2 cellular contexts compared by ENCODE assay signal in the genomic region with DNA sequence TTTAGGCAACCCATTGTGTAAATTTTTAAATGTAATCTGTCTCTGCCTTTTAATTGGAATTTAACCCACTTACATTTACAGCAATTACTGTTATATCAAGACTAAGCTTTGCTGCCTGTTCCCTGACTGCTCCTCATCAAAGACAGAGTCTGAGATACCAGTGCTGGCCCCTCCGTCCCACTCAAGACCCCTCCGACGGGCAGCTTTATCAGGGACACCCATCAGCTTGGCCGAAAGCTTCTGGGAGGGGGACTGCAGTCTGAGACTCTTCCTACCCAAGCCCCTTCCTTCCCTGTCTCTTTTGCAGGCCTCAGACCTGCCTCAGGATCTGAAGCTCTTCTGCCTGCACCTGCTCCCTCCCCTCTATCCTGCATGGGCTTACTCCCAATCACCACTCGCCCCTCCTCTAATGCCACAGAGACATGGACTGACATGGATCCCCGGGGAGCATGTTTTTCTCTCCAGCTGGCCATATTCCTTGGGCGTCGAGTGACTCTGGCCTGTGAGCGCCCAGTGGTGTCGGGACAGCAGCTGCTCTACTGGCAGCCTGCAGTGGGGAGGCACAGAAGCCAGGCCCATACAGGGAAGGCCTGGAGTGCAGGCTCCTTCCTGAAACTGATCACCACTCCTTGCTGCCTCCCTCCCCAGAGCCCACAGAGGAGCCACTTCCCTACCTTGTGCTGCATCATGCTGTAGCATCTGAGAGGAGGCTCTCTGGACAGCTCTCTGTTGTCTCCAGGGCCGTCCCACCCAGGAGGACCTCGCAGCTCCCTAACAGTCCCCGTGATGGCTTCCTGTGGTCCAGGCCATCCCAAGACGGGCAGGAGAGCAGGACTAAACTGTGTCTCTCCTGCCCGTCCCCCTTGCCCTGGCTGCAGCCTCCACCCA.
TF ChIP-seq lines count a peak whose summit lies in the region.

No MANE protein-coding gene starts in this region.

TF ChIP-seq in HepG2, 621 proteins besides CTCF, POLR2A, EP300 and RAD21:
- no peak for TF ChIP-seq ZSCAN12 (CRISPR knock-in tag; IDR thresholded peaks at IDR 0.05)
- TF ChIP-seq EZH2 (conservative IDR thresholded peaks at IDR 0.05; ENCODE audit: low read depth, low read length), result peak; percentile 75; the same call in 1 of the 2 replicates
TF ChIP-seq in HepG2: peak in this region for 1.

TF ChIP-seq in K562, 482 proteins besides CTCF, POLR2A, EP300 and RAD21:
- TF ChIP-seq, protein P1, sequence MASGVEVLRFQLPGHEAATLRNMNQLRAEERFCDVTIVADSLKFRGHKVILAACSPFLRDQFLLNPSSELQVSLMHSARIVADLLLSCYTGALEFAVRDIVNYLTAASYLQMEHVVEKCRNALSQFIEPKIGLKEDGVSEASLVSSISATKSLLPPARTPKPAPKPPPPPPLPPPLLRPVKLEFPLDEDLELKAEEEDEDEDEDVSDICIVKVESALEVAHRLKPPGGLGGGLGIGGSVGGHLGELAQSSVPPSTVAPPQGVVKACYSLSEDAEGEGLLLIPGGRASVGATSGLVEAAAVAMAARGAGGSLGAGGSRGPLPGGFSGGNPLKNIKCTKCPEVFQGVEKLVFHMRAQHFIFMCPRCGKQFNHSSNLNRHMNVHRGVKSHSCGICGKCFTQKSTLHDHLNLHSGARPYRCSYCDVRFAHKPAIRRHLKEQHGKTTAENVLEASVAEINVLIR (CRISPR knock-in tag; IDR thresholded peaks at IDR 0.05), result no peak
- TF ChIP-seq ZNF507 (tag; conservative IDR thresholded peaks at IDR 0.05), result peak; percentile 81
TF ChIP-seq in K562: peak in this region for 1.
